1 cellular context compared by ENCODE assay signal in the genomic region with DNA sequence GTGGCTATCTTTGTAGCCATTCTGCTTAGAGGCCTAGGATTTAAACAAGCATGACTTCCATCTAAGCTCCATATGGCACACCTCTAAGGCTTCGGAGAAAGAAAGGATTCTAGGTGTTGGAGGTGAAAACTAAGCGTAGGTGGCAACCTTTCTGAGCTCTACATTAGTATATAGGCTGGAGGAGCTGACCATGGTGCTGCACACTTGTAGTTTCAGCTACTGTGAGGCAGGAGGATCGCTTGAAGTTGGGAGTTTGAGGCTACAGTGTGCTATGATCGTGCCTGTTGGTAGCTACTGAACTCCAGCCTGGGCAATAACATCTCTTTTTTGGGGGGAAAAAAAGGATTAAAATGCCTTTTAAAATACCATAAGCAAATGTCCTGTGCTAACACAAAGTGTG.
TF ChIP-seq lines count a peak whose summit lies in the region.

No MANE protein-coding gene starts in this region.

TF ChIP-seq in GM23338, 12 proteins besides CTCF, POLR2A, EP300 and RAD21 (continued from another document):
- TF ChIP-seq, protein P1, sequence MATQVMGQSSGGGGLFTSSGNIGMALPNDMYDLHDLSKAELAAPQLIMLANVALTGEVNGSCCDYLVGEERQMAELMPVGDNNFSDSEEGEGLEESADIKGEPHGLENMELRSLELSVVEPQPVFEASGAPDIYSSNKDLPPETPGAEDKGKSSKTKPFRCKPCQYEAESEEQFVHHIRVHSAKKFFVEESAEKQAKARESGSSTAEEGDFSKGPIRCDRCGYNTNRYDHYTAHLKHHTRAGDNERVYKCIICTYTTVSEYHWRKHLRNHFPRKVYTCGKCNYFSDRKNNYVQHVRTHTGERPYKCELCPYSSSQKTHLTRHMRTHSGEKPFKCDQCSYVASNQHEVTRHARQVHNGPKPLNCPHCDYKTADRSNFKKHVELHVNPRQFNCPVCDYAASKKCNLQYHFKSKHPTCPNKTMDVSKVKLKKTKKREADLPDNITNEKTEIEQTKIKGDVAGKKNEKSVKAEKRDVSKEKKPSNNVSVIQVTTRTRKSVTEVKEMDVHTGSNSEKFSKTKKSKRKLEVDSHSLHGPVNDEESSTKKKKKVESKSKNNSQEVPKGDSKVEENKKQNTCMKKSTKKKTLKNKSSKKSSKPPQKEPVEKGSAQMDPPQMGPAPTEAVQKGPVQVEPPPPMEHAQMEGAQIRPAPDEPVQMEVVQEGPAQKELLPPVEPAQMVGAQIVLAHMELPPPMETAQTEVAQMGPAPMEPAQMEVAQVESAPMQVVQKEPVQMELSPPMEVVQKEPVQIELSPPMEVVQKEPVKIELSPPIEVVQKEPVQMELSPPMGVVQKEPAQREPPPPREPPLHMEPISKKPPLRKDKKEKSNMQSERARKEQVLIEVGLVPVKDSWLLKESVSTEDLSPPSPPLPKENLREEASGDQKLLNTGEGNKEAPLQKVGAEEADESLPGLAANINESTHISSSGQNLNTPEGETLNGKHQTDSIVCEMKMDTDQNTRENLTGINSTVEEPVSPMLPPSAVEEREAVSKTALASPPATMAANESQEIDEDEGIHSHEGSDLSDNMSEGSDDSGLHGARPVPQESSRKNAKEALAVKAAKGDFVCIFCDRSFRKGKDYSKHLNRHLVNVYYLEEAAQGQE (IDR thresholded peaks at IDR 0.05; ENCODE audit: unreplicated experiment) = peak; percentile 65
- TF ChIP-seq EZH2 (IDR thresholded peaks at IDR 0.05; ENCODE audit: low read depth, unreplicated experiment) (no peak), JUNB (IDR thresholded peaks at IDR 0.05; ENCODE audit: unreplicated experiment) (no peak), NANOG (IDR thresholded peaks at IDR 0.05; ENCODE audit: borderline replicate concordance) (no peak)
